In the genomic region with DNA sequence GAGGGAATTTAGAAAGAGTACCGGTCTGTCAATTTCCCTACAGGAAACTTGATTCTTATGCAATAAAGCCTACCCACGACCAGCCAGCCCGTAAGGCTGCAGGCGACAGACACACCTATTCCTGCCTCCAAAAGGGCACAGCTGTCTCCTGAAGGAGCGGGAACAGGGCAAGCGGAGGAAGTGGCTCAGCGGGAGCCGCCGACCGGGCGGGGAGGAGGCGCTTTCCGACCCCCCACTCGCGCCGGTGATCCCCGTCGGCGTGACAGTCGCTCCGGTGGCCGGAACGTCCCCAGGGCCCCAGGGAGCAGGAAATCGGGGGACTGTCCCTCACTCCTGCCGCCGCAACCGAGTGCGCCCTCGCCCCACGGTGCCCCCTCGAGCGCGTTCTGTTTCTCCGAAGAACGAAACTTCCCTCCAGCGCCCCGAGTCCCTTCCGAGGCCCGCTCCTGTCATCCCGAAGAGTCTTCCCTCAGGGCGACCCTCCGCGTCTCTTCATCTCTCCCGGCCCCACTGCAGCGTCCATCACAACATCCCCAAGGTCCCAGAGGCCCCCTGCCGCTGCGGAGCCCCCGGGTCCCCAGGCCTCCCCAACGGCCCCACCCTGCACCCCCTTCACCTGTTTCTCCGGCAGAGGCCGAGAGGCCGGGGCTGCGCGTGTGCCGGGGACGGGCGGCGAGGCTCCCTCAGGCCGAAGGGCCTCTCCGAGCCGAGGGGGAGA, we compare ENCODE assay signal across 8 cellular contexts. TPM values are rescaled to one million over a fixed set of nuclear protein-coding genes. Genes with fewer than 3 reads are reported as not detected.
A peak's percentile ranks its signal among the peaks of the same experiment; 100 is the strongest.
DNase-seq lines count a peak whose midpoint lies in the region; ATAC-seq, FAIRE-seq and TF ChIP-seq lines count a peak whose summit lies in the region.

No MANE protein-coding gene starts in this region.

- H3K36me3 ChIP-seq in CD4-positive, CD25-positive, alpha-beta regulatory T cell (ENCODE audit: control insufficient read depth, insufficient read depth, low read length), result peaks cover 1% of the 10 kb centered on the region
- no peaks in the 10 kb centered on the region for H3K36me3 ChIP-seq in GM23338 (ENCODE audit: insufficient read depth)
- no peaks in the 10 kb centered on the region for H3K36me3 ChIP-seq in fibroblast of lung (ENCODE audit: control insufficient read depth, insufficient read depth, low read length)

- H3K4me2 ChIP-seq in GM23338 (peak overlapping the region; percentile 92), fibroblast of lung (ENCODE audit: extremely low read depth, insufficient read depth, low read length) (peak overlapping the region; percentile 98)

- H3K79me2 ChIP-seq in GM23338 (replicated peaks; ENCODE audit: insufficient read depth), result peaks cover 46% of the 10 kb centered on the region
- H3K79me2 ChIP-seq in fibroblast of lung (ENCODE audit: control insufficient read depth, insufficient read depth, low read length), result peaks cover 48% of the 10 kb centered on the region

- H3K27ac ChIP-seq in CD4-positive, CD25-positive, alpha-beta regulatory T cell (ENCODE audit: insufficient read depth, low read length, poor library complexity, severe bottlenecking), result peak overlapping the region; percentile 100
- H3K27ac ChIP-seq in GM23338 (ENCODE audit: low read depth) (peak overlapping the region; percentile 85), fibroblast of lung (ENCODE audit: insufficient read depth, low read length) (peak overlapping the region; percentile 100)

- peak overlapping the region; percentile 96 for H3K4me3 ChIP-seq in CD4-positive, CD25-positive, alpha-beta regulatory T cell (ENCODE audit: low read depth, low read length)
- H3K4me3 ChIP-seq in GM23338 (peak overlapping the region; percentile 83), fibroblast of lung (replicated peaks in 1 of 4; ENCODE audit: control extremely low read depth in 1 of 4, insufficient read depth in 1 of 4, low read depth in 3 of 4, low read length in 4 of 4) (peak overlapping the region; percentile 81 to 99 (median 92))

- ATAC-seq in CD4-positive, CD25-positive, alpha-beta regulatory T cell (ENCODE audit: low read depth in 2 of 2), result no peak
- ATAC-seq in GM23338, result peak; percentile 60

- H3K27me3 ChIP-seq in CD4-positive, CD25-positive, alpha-beta regulatory T cell (ENCODE audit: control insufficient read depth, insufficient read depth, low read length), result no peaks in the 10 kb centered on the region
- H3K27me3 ChIP-seq in GM23338 (ENCODE audit: insufficient read depth) (no peaks in the 10 kb centered on the region), fibroblast of lung (ENCODE audit: control insufficient read depth, insufficient read depth, low read length) (no peaks in the 10 kb centered on the region)

- H4K20me1 ChIP-seq in GM23338 (replicated peaks; ENCODE audit: insufficient read depth), result peaks cover 30% of the 10 kb centered on the region
- no peaks in the 10 kb centered on the region for H4K20me1 ChIP-seq in fibroblast of lung (ENCODE audit: control insufficient read depth, extremely low read depth, insufficient read depth, low read length)

- peak overlapping the region; percentile 92 to 99 (median 96) for H3K4me3 Mint-ChIP-seq in CD4-positive, CD25-positive, alpha-beta regulatory T cell
- peak overlapping the region; percentile 98 for H3K4me3 Mint-ChIP-seq in GM23338
- H3K4me3 Mint-ChIP-seq in nephron progenitor cell, result peak overlapping the region; percentile 95

- peaks cover 9% of the 10 kb centered on the region for H3K27me3 Mint-ChIP-seq in CD4-positive, CD25-positive, alpha-beta regulatory T cell
- peaks cover 9% of the 10 kb centered on the region for H3K27me3 Mint-ChIP-seq in GM23338 (ENCODE audit: insufficient read depth, low read depth, poor library complexity)
- H3K27me3 Mint-ChIP-seq in nephron progenitor cell (ENCODE audit: low read depth, poor library complexity), result peaks cover 7% of the 10 kb centered on the region

- H3K9ac ChIP-seq in fibroblast of lung (ENCODE audit: insufficient read depth, low read length), result peak overlapping the region; percentile 98

- peaks cover 3% of the 10 kb centered on the region for H3K36me3 Mint-ChIP-seq in CD4-positive, CD25-positive, alpha-beta regulatory T cell
- H3K36me3 Mint-ChIP-seq in GM23338 (ENCODE audit: low read depth) (peaks cover 8% of the 10 kb centered on the region; the same call in 2 of the 3 replicates), nephron progenitor cell (ENCODE audit: low read depth) (peaks cover 4% of the 10 kb centered on the region)

- no peaks in the 10 kb centered on the region for H3K9me3 ChIP-seq in CD4-positive, CD25-positive, alpha-beta regulatory T cell (ENCODE audit: control insufficient read depth in 2 of 2, low read length in 2 of 2)
- no peaks in the 10 kb centered on the region for H3K9me3 ChIP-seq in fibroblast of lung (ENCODE audit: control insufficient read depth, insufficient read depth, low read depth, low read length)

- no peak for TF ChIP-seq CTCF in GM23338 (conservative IDR thresholded peaks at IDR 0.05; ENCODE audit: low read depth in 2 of 2)
- TF ChIP-seq CTCF in fibroblast of lung (conservative IDR thresholded peaks at IDR 0.05 in 1 of 2, IDR thresholded peaks at IDR 0.05 in 1 of 2; ENCODE audit: low read depth in 1 of 2, low read length in 2 of 2), result no peak
- no peak for TF ChIP-seq CTCF in nephron progenitor cell (IDR thresholded peaks at IDR 0.05)

- H3K27ac Mint-ChIP-seq in CD4-positive, CD25-positive, alpha-beta regulatory T cell, result peak overlapping the region; percentile 100
- peak overlapping the region; percentile 98 for H3K27ac Mint-ChIP-seq in GM23338
- H3K27ac Mint-ChIP-seq in nephron progenitor cell, result peak overlapping the region; percentile 86

- peaks cover 3% of the 10 kb centered on the region; the same call in 1 of the 2 replicates for H3F3A ChIP-seq in GM23338 (replicated peaks; ENCODE audit: low read depth)

- no peaks in the 10 kb centered on the region for H3K9me2 ChIP-seq in GM23338 (ENCODE audit: insufficient read depth)

- peaks cover 0 to 1% (median 0%) of the 10 kb centered on the region in 7 donors for H3K9me3 Mint-ChIP-seq in CD4-positive, CD25-positive, alpha-beta regulatory T cell
- H3K9me3 Mint-ChIP-seq in GM23338 (no peaks in the 10 kb centered on the region), nephron progenitor cell (no peaks in the 10 kb centered on the region)

- H3K4me1 ChIP-seq in CD4-positive, CD25-positive, alpha-beta regulatory T cell (ENCODE audit: control insufficient read depth, insufficient read depth, low read length, poor library complexity, severe bottlenecking), result peaks cover 25% of the 10 kb centered on the region
- H3K4me1 ChIP-seq in GM23338 (ENCODE audit: insufficient read depth) (peaks cover 26% of the 10 kb centered on the region), fibroblast of lung (ENCODE audit: control insufficient read depth, extremely low read depth, insufficient read depth, low read length) (peaks cover 16% of the 10 kb centered on the region)

- H3K4me1 Mint-ChIP-seq in CD4-positive, CD25-positive, alpha-beta regulatory T cell, result peaks cover 7 to 60% (median 43%) of the 10 kb centered on the region in 4 donors
- H3K4me1 Mint-ChIP-seq in GM23338 (peaks cover 29% of the 10 kb centered on the region), nephron progenitor cell (peaks cover 32% of the 10 kb centered on the region)

- DNase-seq in CD4-positive, CD25-positive, alpha-beta regulatory T cell, result peak in 2 of 3 donors; percentile 23 to 39
- DNase-seq in GM23338 (ENCODE audit: low spot score), result peak; percentile 78
- peak; percentile 42 for DNase-seq in NCI-H2171 (lab: John Stamatoyannopoulos, UW)
- peak; percentile 20 for DNase-seq in activated T-cell treated with anti-CD3 and anti-CD28 coated beads for 48 hours (ENCODE audit: low read depth)
- peak in 1 of 2 donors; percentile 33 for DNase-seq in fibroblast of lung (ENCODE audit: low read depth in 2 of 2)
- peak; percentile 56 for DNase-seq in nephron progenitor cell
- peak; percentile 36 for DNase-seq in urothelium cell line (ENCODE audit: low spot score)
- DNase-seq in OCI-M2 (lab: John Stamatoyannopoulos, UW; ENCODE audit: unreplicated experiment), result no peak

- no peak for FAIRE-seq in urothelium cell line (lab: Jason Lieb, UNC)

- H2AFZ ChIP-seq in GM23338 (no peak overlapping the region; the same call in 1 of the 2 replicates), fibroblast of lung (ENCODE audit: low read length) (no peak overlapping the region)

TF ChIP-seq in GM23338, 12 proteins besides CTCF, POLR2A, EP300 and RAD21:
- TF ChIP-seq ZNF331 (CRISPR knock-in tag; IDR thresholded peaks at IDR 0.05; ENCODE audit: low read depth) (no peak), NANOG (IDR thresholded peaks at IDR 0.05; ENCODE audit: borderline replicate concordance) (no peak), CREB1 (CRISPR knock-in tag; IDR thresholded peaks at IDR 0.05; ENCODE audit: low read depth) (no peak), STAT1 (IDR thresholded peaks at IDR 0.05; ENCODE audit: unreplicated experiment) (no peak)
- TF ChIP-seq, protein P1, sequence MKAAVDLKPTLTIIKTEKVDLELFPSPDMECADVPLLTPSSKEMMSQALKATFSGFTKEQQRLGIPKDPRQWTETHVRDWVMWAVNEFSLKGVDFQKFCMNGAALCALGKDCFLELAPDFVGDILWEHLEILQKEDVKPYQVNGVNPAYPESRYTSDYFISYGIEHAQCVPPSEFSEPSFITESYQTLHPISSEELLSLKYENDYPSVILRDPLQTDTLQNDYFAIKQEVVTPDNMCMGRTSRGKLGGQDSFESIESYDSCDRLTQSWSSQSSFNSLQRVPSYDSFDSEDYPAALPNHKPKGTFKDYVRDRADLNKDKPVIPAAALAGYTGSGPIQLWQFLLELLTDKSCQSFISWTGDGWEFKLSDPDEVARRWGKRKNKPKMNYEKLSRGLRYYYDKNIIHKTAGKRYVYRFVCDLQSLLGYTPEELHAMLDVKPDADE (IDR thresholded peaks at IDR 0.05), result peak; percentile 70

RNA-seq across cellular contexts. Expression of a gene that starts 0.4 kb away (rescaled TPM):
- total RNA-seq in CD4-positive, CD25-positive, alpha-beta regulatory T cell, result 262 TPM
- 100 to 1,000 TPM; 100 to 125 (median 118) TPM for polyA plus RNA-seq in CD4-positive, CD25-positive, alpha-beta regulatory T cell
- 78.0 and 83.2 TPM in 2 replicates for total RNA-seq in GM23338 (2014; rRNA removed; shearing (Covaris generic))
- polyA plus RNA-seq in GM23338 (2016; fragmentation: Nextera tagmentation; extraction: Ambion mirVana) (41.7 and 49.5 TPM in 2 replicates), fibroblast of lung (60.6 and 75.0 TPM in 2 replicates)
- total RNA-seq in fibroblast of lung, result 101 and 118 TPM in 2 replicates
- polyA plus RNA-seq in fibroblast of lung (2012), result 60.3 and 76.1 TPM in 2 replicates
- polyA minus RNA-seq in fibroblast of lung (ENCODE audit: low replicate concordance), result 110 and 157 TPM in 2 replicates

RNA-seq across cellular contexts. Expression of a gene that starts 35.2 kb away (rescaled TPM):
- total RNA-seq in CD4-positive, CD25-positive, alpha-beta regulatory T cell, result 1.1 TPM
- under 1 TPM; 0.03 to 0.31 (median 0.14) TPM for polyA plus RNA-seq in CD4-positive, CD25-positive, alpha-beta regulatory T cell
- 33.3 and 35.7 TPM in 2 replicates for total RNA-seq in GM23338 (2014; rRNA removed; shearing (Covaris generic))
- polyA plus RNA-seq in GM23338 (2016; fragmentation: Nextera tagmentation; extraction: Ambion mirVana), result 18.1 and 20.0 TPM in 2 replicates
- 331 and 372 TPM in 2 replicates for total RNA-seq in fibroblast of lung
- 432 and 490 TPM in 2 replicates for polyA plus RNA-seq in fibroblast of lung
- 709 and 835 TPM in 2 replicates for polyA plus RNA-seq in fibroblast of lung (2012)
- 388 and 507 TPM in 2 replicates for polyA minus RNA-seq in fibroblast of lung (ENCODE audit: low replicate concordance)

Comparison
In these comparisons a context has a peak if more than half of its experiments do, and no peak if none do; other contexts are left out.
1. RNA of a gene that starts 35.2 kb away (total RNA-seq): 331 to 372 TPM in fibroblast of lung and 33.3 to 35.7 TPM in GM23338; 1.1 TPM in CD4-positive, CD25-positive, alpha-beta regulatory T cell (single experiment); every median in the first group is over 10 times any median in the second.
2. Peak in every context shown above with its lines, with median percentiles within 50 percentile points of each other: H3K27ac ChIP-seq, H3K4me3 ChIP-seq, H3K27ac Mint-ChIP-seq and H3K4me3 Mint-ChIP-seq.